Comparison of ENCODE assay signal across 13 cellular contexts in the genomic region with DNA sequence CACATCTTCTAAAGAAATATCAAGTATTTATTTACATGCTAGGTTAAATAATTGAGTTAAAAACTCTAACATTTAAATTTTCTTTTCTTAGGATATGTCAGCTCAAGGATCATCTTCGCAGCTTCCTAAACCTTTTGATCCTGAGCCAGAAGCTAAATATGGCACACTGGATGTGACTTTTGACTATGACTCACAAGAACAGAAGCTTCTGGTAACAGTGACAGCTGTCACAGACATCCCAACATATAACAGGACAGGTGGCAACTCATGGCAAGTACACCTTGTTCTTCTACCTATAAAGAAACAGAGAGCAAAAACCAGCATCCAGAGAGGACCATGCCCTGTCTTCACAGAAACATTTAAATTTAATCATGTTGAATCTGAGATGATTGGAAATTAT.
"Had no signal": no experiment of that assay in that cellular context is flagged by ENCODE, and none has a peak within 500 bp of the region (broad histone marks: within the 10 kb centered on the region; RNA-seq: fewer than 3 reads in every experiment).

No MANE protein-coding gene starts in this region.

- H3K9me3 Mint-ChIP-seq: endodermal cell; natural killer cell treated with Interleukin-12 subunit alpha and Interleukin-12 subunit beta and Interleukin-15 and Interleukin-18, amount 100 ng/mL, for 72 hours; type B pancreatic cell had no signal

- H3K27ac Mint-ChIP-seq: endodermal cell; natural killer cell treated with Interleukin-12 subunit alpha and Interleukin-12 subunit beta and Interleukin-15 and Interleukin-18, amount 100 ng/mL, for 72 hours; type B pancreatic cell had no signal

- ATAC-seq: left lobe of liver; mucosa of descending colon; natural killer cell treated with Interleukin-12 subunit alpha and Interleukin-12 subunit beta and Interleukin-15 and Interleukin-18, amount 100 ng/mL, for 72 hours; psoas muscle; stimulated activated naive CD8-positive, alpha-beta T cell treated with anti-CD3 and anti-CD28 coated beads, Interleukin-15, Interleukin-2, amounts not matched to agents 100 U/mL and 50 U/mL, for 24 hours had no signal

- H3K27me3 ChIP-seq: adrenal gland, sigmoid colon, suprapubic skin had no signal

- H3K4me1 ChIP-seq: adrenal gland, psoas muscle, sigmoid colon, suprapubic skin had no signal

- H3K4me3 ChIP-seq: adrenal gland, mucosa of descending colon, psoas muscle, sigmoid colon, suprapubic skin had no signal

- H3K36me3 ChIP-seq: adrenal gland, sigmoid colon, suprapubic skin had no signal

- H3K36me3 Mint-ChIP-seq: natural killer cell treated with Interleukin-12 subunit alpha and Interleukin-12 subunit beta and Interleukin-15 and Interleukin-18, amount 100 ng/mL, for 72 hours; type B pancreatic cell had no signal

- H3K4me1 Mint-ChIP-seq: endodermal cell had no signal

- H3K27ac ChIP-seq: adrenal gland, psoas muscle, sigmoid colon, suprapubic skin had no signal

- DNase-seq: activated naive CD4-positive, alpha-beta T cell treated with anti-CD3 and anti-CD28 coated beads, Interleukin-2, amount 50 U/mL, for 16 hours; adrenal gland; endodermal cell; erythroblast; mucosa of descending colon; psoas muscle; sigmoid colon; stimulated activated CD4-positive, alpha-beta T cell treated with anti-CD3 and anti-CD28 coated beads, Interleukin-12 subunit alpha, Interleukin-12 subunit beta, amount 100 ng/mL, for 4 hours; stimulated activated naive CD8-positive, alpha-beta T cell treated with anti-CD3 and anti-CD28 coated beads, Interleukin-15, Interleukin-2, amounts not matched to agents 100 U/mL and 50 U/mL, for 24 hours had no signal

- H3K4me3 Mint-ChIP-seq: endodermal cell; natural killer cell treated with Interleukin-12 subunit alpha and Interleukin-12 subunit beta and Interleukin-15 and Interleukin-18, amount 100 ng/mL, for 72 hours; type B pancreatic cell had no signal

- H3K9me3 ChIP-seq: adrenal gland, mucosa of descending colon, psoas muscle, sigmoid colon, suprapubic skin had no signal

- H3K27me3 Mint-ChIP-seq: type B pancreatic cell had no signal
